17 cellular contexts compared by ENCODE assay signal in the genomic region with DNA sequence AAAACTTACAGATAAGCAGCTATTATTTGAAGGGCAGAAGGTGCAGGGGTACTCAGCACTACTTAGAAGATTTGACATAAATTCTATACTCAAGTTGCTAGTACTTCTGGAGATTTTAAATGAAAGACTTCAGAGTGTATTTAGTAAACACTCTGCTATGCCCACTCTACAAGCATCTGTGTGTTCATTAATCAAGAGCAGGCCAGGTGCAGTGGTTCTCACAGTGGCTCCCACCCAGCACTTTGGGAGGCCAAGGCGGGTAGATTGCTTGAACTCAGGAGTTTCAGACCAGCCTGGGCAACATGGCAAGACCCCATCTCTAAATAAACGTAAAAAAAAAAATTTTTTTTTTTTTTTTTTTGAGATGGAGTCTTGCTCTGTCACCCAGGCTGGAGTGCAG.
"Had no signal": no experiment of that assay in that cellular context is flagged by ENCODE, and none has a peak within 500 bp of the region (broad histone marks: within the 10 kb centered on the region; RNA-seq: fewer than 3 reads in every experiment).

No MANE protein-coding gene starts in this region.

- H3K36me3 ChIP-seq: prostate gland, suprapubic skin, WERI-Rb-1 had no signal

- DNase-seq: activated CD4-positive, alpha-beta T cell treated with anti-CD3 and anti-CD28 coated beads for 4 hours; activated CD8-positive, alpha-beta T cell treated with anti-CD3 and anti-CD28 coated beads for 36 hours; activated naive CD4-positive, alpha-beta T cell treated with Interleukin-2 at 50 U/mL for 16 hours; activated naive CD8-positive, alpha-beta T cell treated with anti-CD3 and anti-CD28 coated beads, Interleukin-2, amount 50 U/mL, for 24 hours; foreskin melanocyte; head of caudate nucleus; mucosa of descending colon; natural killer cell; stimulated activated naive CD8-positive, alpha-beta T cell treated with anti-CD3 and anti-CD28 coated beads, Interleukin-15, Interleukin-2, amounts not matched to agents 100 U/mL and 50 U/mL, for 24 hours; T-helper 9 cell; upper lobe of left lung; WERI-Rb-1 had no signal

- ATAC-seq: activated naive CD8-positive, alpha-beta T cell treated with anti-CD3 and anti-CD28 coated beads, Interleukin-2, amount 50 U/mL, for 24 hours; mucosa of descending colon; natural killer cell; sciatic nerve; stimulated activated naive CD8-positive, alpha-beta T cell treated with anti-CD3 and anti-CD28 coated beads, Interleukin-15, Interleukin-2, amounts not matched to agents 100 U/mL and 50 U/mL, for 24 hours had no signal

- H3K27me3 ChIP-seq: suprapubic skin, upper lobe of left lung had no signal

- H3K27ac ChIP-seq: prostate gland, upper lobe of left lung had no signal

- FAIRE-seq: astrocyte, colon had no signal

- H3K9me3 ChIP-seq: mucosa of descending colon, prostate gland, suprapubic skin, upper lobe of left lung had no signal

- H3K4me1 ChIP-seq: prostate gland had no signal

- H3K4me3 ChIP-seq: mucosa of descending colon, prostate gland, suprapubic skin, upper lobe of left lung had no signal
